ENCODE assay signal across 10 cellular contexts in the genomic region with DNA sequence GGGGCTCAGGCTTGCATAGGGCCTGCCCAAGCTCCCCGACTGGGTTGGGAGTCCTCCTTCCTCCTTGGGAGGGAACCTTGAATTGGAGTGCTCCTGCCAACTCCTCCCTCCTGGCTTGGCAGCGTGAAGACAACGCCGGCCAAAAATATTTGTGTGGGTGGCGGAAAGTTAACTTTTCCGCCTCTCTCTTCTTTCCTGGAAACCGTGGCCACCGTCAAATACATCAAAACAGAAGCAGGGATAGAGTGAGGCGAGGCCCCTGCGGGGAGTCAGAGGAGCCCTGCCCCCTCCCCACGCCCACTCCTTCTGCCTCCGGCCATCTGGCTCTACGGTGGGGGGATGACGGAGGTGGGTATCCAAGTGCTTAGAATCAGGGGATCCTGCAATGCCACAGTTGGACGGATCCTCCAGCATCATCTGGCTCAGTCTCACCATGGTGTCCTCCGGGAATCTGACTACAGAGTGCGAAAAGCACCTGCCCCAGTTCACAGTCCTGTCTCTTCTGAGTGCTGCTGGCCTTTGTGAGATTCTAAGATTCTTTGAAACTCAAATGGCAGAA. TPM values are rescaled to one million over a fixed set of nuclear protein-coding genes. Genes with fewer than 3 reads are reported as not detected.
DNase-seq lines count a peak whose midpoint lies in the region; ATAC-seq, FAIRE-seq and TF ChIP-seq lines count a peak whose summit lies in the region.
"Had no signal": no experiment of that assay in that cellular context is flagged by ENCODE, and none has a peak within 500 bp of the region (broad histone marks: within the 10 kb centered on the region; RNA-seq: fewer than 3 reads in every experiment).

No MANE protein-coding gene starts in this region.

- H3K4me1 ChIP-seq in right lobe of liver (peaks cover 2 to 74% (median 46%) of the 10 kb centered on the region in 4 donors), thymus (ENCODE audit: control insufficient read depth, insufficient read depth, low read length) (no peaks in the 10 kb centered on the region)

- CTCF ChIA-PET in HEK293T (lab: Yijun Ruan, JAX): interaction anchor here (1.1 kb wide), 2 partner anchors 35 to 85 kb away, joined by 3 read pairs; no protein-coding TSS in a partner anchor

- POLR2A ChIA-PET in HEK293T (lab: Yijun Ruan, JAX): no interaction called here

- FAIRE-seq in frontal cortex (lab: Jason Lieb, UNC): no peak
- FAIRE-seq: TTC549 had no signal

- TF ChIP-seq CTCF in choroid plexus epithelial cell (conservative IDR thresholded peaks at IDR 0.05; ENCODE audit: low read depth, low read length) (no peak), right lobe of liver (IDR thresholded peaks at IDR 0.05) (no peak)

- H3K27me3 ChIP-seq in right lobe of liver (no peaks in the 10 kb centered on the region), thymus (ENCODE audit: control insufficient read depth, insufficient read depth) (no peaks in the 10 kb centered on the region)

- ATAC-seq in right lobe of liver: peak; percentile 32 to 46 (median 40)
- no peak for ATAC-seq in GM21619 (IDR thresholded peaks at IDR 0.05; ENCODE audit: unreplicated experiment)

- 12% methylated on average over 12 of the region's 17 CpGs for WGBS in right lobe of liver (ENCODE audit: insufficient coverage, low coverage, low lambda C conversion rate, missing lambda C conversion rate)
- WGBS in thymus: 80% methylated on average over 17 of the region's 17 CpGs

- H3K27ac ChIP-seq in right lobe of liver (peak overlapping the region; percentile 68 to 85 (median 77)), thymus (ENCODE audit: low read depth) (peak overlapping the region; percentile 33)
- H3K27ac ChIP-seq: HL-60 had no signal

- no peak for TF ChIP-seq POLR2A in right lobe of liver (IDR thresholded peaks at IDR 0.05)

- intact Hi-C loops in right lobe of liver (cut with DNase I): no loop called here

- H3K9me3 ChIP-seq in right lobe of liver (no peaks in the 10 kb centered on the region), thymus (ENCODE audit: control insufficient read depth) (no peaks in the 10 kb centered on the region)

- H3K4me3 ChIP-seq in choroid plexus epithelial cell (ENCODE audit: low read depth, low read length) (no peak overlapping the region), right lobe of liver (peak overlapping the region in 2 of 3 donors; percentile 1 to 3), thymus (ENCODE audit: low read length) (no peak overlapping the region)

- DNase-seq in NCI-H1694 (lab: John Stamatoyannopoulos, UW) (peak; percentile 48), choroid plexus epithelial cell (ENCODE audit: low read depth) (peak; percentile 56), right lobe of liver (peak; percentile 63 to 83 (median 77)), frontal cortex (ENCODE audit: low spot score in 2 of 2) (no peak), Kasumi-1 (lab: John Stamatoyannopoulos, UW) (no peak), HEK293T (ENCODE audit: extremely low spot score) (no peak)

- H3K36me3 ChIP-seq in right lobe of liver (no peaks in the 10 kb centered on the region), thymus (ENCODE audit: control insufficient read depth, insufficient read depth) (no peaks in the 10 kb centered on the region)

TF ChIP-seq in HEK293T, 16 proteins besides CTCF, POLR2A, EP300 and RAD21:
- TF ChIP-seq, protein P1, sequence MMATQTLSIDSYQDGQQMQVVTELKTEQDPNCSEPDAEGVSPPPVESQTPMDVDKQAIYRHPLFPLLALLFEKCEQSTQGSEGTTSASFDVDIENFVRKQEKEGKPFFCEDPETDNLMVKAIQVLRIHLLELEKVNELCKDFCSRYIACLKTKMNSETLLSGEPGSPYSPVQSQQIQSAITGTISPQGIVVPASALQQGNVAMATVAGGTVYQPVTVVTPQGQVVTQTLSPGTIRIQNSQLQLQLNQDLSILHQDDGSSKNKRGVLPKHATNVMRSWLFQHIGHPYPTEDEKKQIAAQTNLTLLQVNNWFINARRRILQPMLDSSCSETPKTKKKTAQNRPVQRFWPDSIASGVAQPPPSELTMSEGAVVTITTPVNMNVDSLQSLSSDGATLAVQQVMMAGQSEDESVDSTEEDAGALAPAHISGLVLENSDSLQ (IDR thresholded peaks at IDR 0.05): no peak
- TF ChIP-seq FOXM1 (IDR thresholded peaks at IDR 0.05; ENCODE audit: borderline replicate concordance): no peak
- no peak for TF ChIP-seq SUZ12 (IDR thresholded peaks at IDR 0.05)
- TF ChIP-seq TARDBP (IDR thresholded peaks at IDR 0.05): no peak
- no peak for TF ChIP-seq CTBP1 (IDR thresholded peaks at IDR 0.05; ENCODE audit: borderline replicate concordance)

RNA-seq across cellular contexts. Expression of gene SYNPO, which starts 25.2 kb away (rescaled TPM):
- total RNA-seq in right lobe of liver (10 to 100 TPM; 23.4 to 51.8 (median 35.6) TPM), frontal cortex (3.7 TPM)
- 10.0 TPM for polyA plus RNA-seq in thymus

RNA-seq across cellular contexts. Expression of gene MYOZ3, which starts 45.8 kb away (rescaled TPM):
- total RNA-seq in right lobe of liver (under 1 TPM in 3 of 6 experiments, not detected in 3; 0.09 to 0.25 (median 0.12) TPM), frontal cortex (3.7 TPM)
- polyA plus RNA-seq in thymus: 0.25 TPM

Comparison
In these comparisons a context has a peak if more than half of its experiments do, and no peak if none do; other contexts are left out.
1. DNase-seq: peak in NCI-H1694 (single experiment), choroid plexus epithelial cell (single experiment) and right lobe of liver (3 of 3); none in frontal cortex (0 of 2), Kasumi-1 (0 of 2) and HEK293T (single experiment).
2. H3K4me3 ChIP-seq: peak in right lobe of liver (2 of 3); none in choroid plexus epithelial cell (single experiment) and thymus (single experiment).